1 cellular context compared by ENCODE assay signal in the genomic region with DNA sequence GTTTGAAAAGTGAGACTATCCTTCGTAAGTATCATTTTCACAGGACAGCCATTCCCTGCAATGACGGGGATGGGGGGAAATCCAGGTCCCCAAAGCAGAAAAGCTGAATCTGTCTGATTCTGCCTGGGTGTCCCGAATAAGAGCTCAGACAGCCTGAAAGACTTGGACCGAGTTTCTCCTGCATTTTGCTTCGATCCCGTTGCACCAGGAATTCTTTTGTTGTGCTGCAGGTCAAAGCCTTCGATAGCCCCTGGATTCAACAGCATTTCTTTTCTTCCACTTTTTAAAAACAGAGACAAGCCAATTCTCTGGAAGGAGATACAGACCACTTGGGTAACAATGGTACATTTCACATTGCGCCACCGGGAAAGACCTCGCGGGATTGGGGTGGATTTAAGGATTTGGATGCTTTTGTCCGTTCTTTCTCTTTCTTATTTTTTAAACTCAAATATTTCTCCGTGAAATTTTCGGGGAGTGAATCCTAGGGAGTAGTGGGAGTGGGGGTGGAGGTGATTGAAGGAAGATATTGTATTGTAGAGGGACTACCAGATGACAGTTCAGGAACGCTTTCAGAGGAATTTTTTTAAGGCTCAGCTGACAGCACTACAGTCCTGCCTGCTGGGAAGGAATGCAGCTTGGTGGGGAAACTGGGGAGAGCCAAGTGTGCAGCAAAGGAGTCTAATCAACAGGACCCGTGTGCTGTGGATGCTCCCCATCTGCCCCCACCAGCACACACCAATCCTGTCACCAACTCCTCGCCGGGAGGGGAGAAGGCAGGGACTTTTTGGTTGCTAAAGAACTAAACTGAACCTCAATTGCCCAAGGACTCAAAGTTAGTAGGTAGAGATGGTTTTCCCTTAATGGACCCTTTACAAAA.
TF ChIP-seq lines count a peak whose summit lies in the region.

No MANE protein-coding gene starts in this region.

TF ChIP-seq in GM12891, 5 proteins besides CTCF, POLR2A, EP300 and RAD21:
- TF ChIP-seq PAX5 (IDR thresholded peaks at IDR 0.05; ENCODE audit: insufficient read depth, low read length, severe bottlenecking) (no peak), TAF1 (IDR thresholded peaks at IDR 0.05; ENCODE audit: low read depth, low read length) (no peak), SPI1 (IDR thresholded peaks at IDR 0.05; ENCODE audit: low read depth, low read length) (no peak)
